Comparison of ENCODE assay signal across 8 cellular contexts in genomic region chr10:103192451-103193106, GRCh38. TPM values are rescaled to one million over a fixed set of nuclear protein-coding genes. Genes with fewer than 3 reads are reported as not detected.
DNase-seq lines count a peak whose midpoint lies in the region; ATAC-seq and TF ChIP-seq lines count a peak whose summit lies in the region.

No MANE protein-coding gene starts in this region.

- no peaks in the 10 kb centered on the region for H3K27me3 ChIP-seq in HL-60 (ENCODE audit: insufficient read depth, poor library complexity, severe bottlenecking)

- peak overlapping the region; percentile 69 for H3K4me3 ChIP-seq in HL-60 (replicated peaks; ENCODE audit: insufficient read depth, low read length)

- H3K27ac ChIP-seq in HL-60 (replicated peaks) = peak overlapping the region; percentile 94

- H3K4me1 Mint-ChIP-seq in activated T-helper 2 cell treated with anti-CD3 and anti-CD28 coated beads, Interferon-gamma antibody, Interleukin-2, Interleukin-4, amounts not matched to agents 10 μg/mL and 5 μg/mL and 100 μg/mL, durations not matched to agents 14 hours and 24 hours and 36 hours (ENCODE audit: low read depth) = peaks cover 30% of the 10 kb centered on the region
- H3K4me1 Mint-ChIP-seq in natural killer cell = peaks cover 44 to 55% of the 10 kb centered on the region in 2 donors

- no peaks in the 10 kb centered on the region for H3K9me3 Mint-ChIP-seq in activated T-helper 2 cell treated with anti-CD3 and anti-CD28 coated beads, Interferon-gamma antibody, Interleukin-2, Interleukin-4, amounts not matched to agents 10 μg/mL and 5 μg/mL and 100 μg/mL, durations not matched to agents 14 hours and 24 hours and 36 hours
- H3K9me3 Mint-ChIP-seq in natural killer cell = no peaks in the 10 kb centered on the region

- H3K27me3 Mint-ChIP-seq in activated T-helper 2 cell treated with anti-CD3 and anti-CD28 coated beads, Interferon-gamma antibody, Interleukin-2, Interleukin-4, amounts not matched to agents 10 μg/mL and 5 μg/mL and 100 μg/mL, durations not matched to agents 14 hours and 24 hours and 36 hours (ENCODE audit: low read depth) = no peaks in the 10 kb centered on the region
- H3K27me3 Mint-ChIP-seq in natural killer cell (ENCODE audit: low read depth in 2 of 2) = no peaks in the 10 kb centered on the region

- no peak for TF ChIP-seq CTCF in HL-60 (IDR thresholded peaks at IDR 0.05; ENCODE audit: insufficient read depth, low read length)
- TF ChIP-seq CTCF in natural killer cell (IDR thresholded peaks at IDR 0.05) = no peak

- intact Hi-C loops in activated T-helper 2 cell treated with anti-CD3 and anti-CD28 coated beads, Interferon-gamma antibody, Interleukin-2, Interleukin-4, amounts not matched to agents 10 μg/mL and 5 μg/mL and 100 μg/mL, durations not matched to agents 14 hours and 24 hours and 36 hours (cut with micrococcal nuclease) = loop anchor here (5.0 kb wide), 1 partner anchor 55 kb away; no protein-coding TSS in a partner anchor
- intact Hi-C loops in natural killer cell (cut with micrococcal nuclease) = loop anchor here (2.0 kb wide), 1 partner anchor 274 kb away; the partner anchor contains the start of gene CNNM2

- peak overlapping the region; percentile 99 for H3K4me3 Mint-ChIP-seq in activated T-helper 2 cell treated with anti-CD3 and anti-CD28 coated beads, Interferon-gamma antibody, Interleukin-2, Interleukin-4, amounts not matched to agents 10 μg/mL and 5 μg/mL and 100 μg/mL, durations not matched to agents 14 hours and 24 hours and 36 hours (ENCODE audit: low read depth)
- peak overlapping the region; percentile 100 for H3K4me3 Mint-ChIP-seq in natural killer cell

- peak; percentile 47 for DNase-seq in CMK (ENCODE audit: low read depth)
- peak; percentile 73 to 94 for DNase-seq in HL-60 (ENCODE audit: low read depth in 1 of 2, low spot score in 1 of 2)
- DNase-seq in RKO (ENCODE audit: low spot score) = peak; percentile 79
- peak; percentile 68 for DNase-seq in activated T-helper 2 cell treated with anti-CD3 and anti-CD28 coated beads, Interferon-gamma antibody, Interleukin-2, Interleukin-4, amounts not matched to agents 10 μg/mL and 5 μg/mL and 100 μg/mL, durations not matched to agents 14 hours and 24 hours and 36 hours (ENCODE audit: low spot score)
- DNase-seq in fibroblast of peridontal ligament (ENCODE audit: extremely low read depth) = peak; percentile 71
- peak; percentile 62 for DNase-seq in natural killer cell
- peak; percentile 70 for DNase-seq in stimulated activated naive CD8-positive, alpha-beta T cell treated with anti-CD3 and anti-CD28 coated beads, Interleukin-15, Interleukin-2, amounts not matched to agents 100 U/mL and 50 U/mL, for 24 hours

- ATAC-seq in GM19452 (IDR thresholded peaks at IDR 0.05; ENCODE audit: unreplicated experiment) = peak; percentile 55
- ATAC-seq in natural killer cell = peak; percentile 54 to 72 (median 64)
- ATAC-seq in stimulated activated naive CD8-positive, alpha-beta T cell treated with anti-CD3 and anti-CD28 coated beads, Interleukin-15, Interleukin-2, amounts not matched to agents 100 U/mL and 50 U/mL, for 24 hours = peak; percentile 54

- peak overlapping the region; percentile 99 for H3K27ac Mint-ChIP-seq in activated T-helper 2 cell treated with anti-CD3 and anti-CD28 coated beads, Interferon-gamma antibody, Interleukin-2, Interleukin-4, amounts not matched to agents 10 μg/mL and 5 μg/mL and 100 μg/mL, durations not matched to agents 14 hours and 24 hours and 36 hours
- peak overlapping the region; percentile 95 to 99 for H3K27ac Mint-ChIP-seq in natural killer cell

- H3K36me3 Mint-ChIP-seq in activated T-helper 2 cell treated with anti-CD3 and anti-CD28 coated beads, Interferon-gamma antibody, Interleukin-2, Interleukin-4, amounts not matched to agents 10 μg/mL and 5 μg/mL and 100 μg/mL, durations not matched to agents 14 hours and 24 hours and 36 hours (ENCODE audit: low read depth) = peaks cover 29% of the 10 kb centered on the region
- H3K36me3 Mint-ChIP-seq in natural killer cell = no peaks in the 10 kb centered on the region

RNA-seq across cellular contexts. Expression of gene NT5C2, which starts 0.5 kb away (rescaled TPM):
- total RNA-seq in activated T-helper 2 cell treated with anti-CD3 and anti-CD28 coated beads, Interferon-gamma antibody, Interleukin-2, Interleukin-4, amounts not matched to agents 10 μg/mL and 5 μg/mL and 100 μg/mL, durations not matched to agents 14 hours and 24 hours and 36 hours = 58.1 and 60.6 TPM in 2 replicates
- total RNA-seq in natural killer cell = 100 to 1,000 TPM in 1 of 3 donors, 10 to 100 TPM in 2; 84.4 to 110 (median 89.4) TPM

RNA-seq across cellular contexts. Expression of gene RPEL1, which starts 53.1 kb away (rescaled TPM):
- not detected in 2 replicates for total RNA-seq in activated T-helper 2 cell treated with anti-CD3 and anti-CD28 coated beads, Interferon-gamma antibody, Interleukin-2, Interleukin-4, amounts not matched to agents 10 μg/mL and 5 μg/mL and 100 μg/mL, durations not matched to agents 14 hours and 24 hours and 36 hours
- not detected for total RNA-seq in natural killer cell

Comparison
In these comparisons a context has a peak if more than half of its experiments do, and no peak if none do; other contexts are left out.
1. Peak in every context shown above with its lines: DNase-seq, ATAC-seq, H3K4me3 ChIP-seq and H3K27ac ChIP-seq.